25 cellular contexts compared by ENCODE assay signal in genomic region chr7:72337822-72338167, GRCh38.
A peak's percentile ranks its signal among the peaks of the same experiment; 100 is the strongest.
DNase-seq lines count a peak whose midpoint lies in the region; TF ChIP-seq lines count a peak whose summit lies in the region.
"Had no signal": no experiment of that assay in that cellular context is flagged by ENCODE, and none has a peak within 500 bp of the region (broad histone marks: within the 10 kb centered on the region; RNA-seq: fewer than 3 reads in every experiment).

No MANE protein-coding gene starts in this region.

- H3K4me3 Mint-ChIP-seq in endothelial cell (ENCODE audit: unreplicated experiment), result peak overlapping the region; percentile 83
- peak overlapping the region; percentile 66 for H3K4me3 Mint-ChIP-seq in mesothelial cell of epicardium
- peak overlapping the region; percentile 88 for H3K4me3 Mint-ChIP-seq in type B pancreatic cell
- H3K4me3 Mint-ChIP-seq: activated CD4-positive, alpha-beta T cell treated with anti-CD3 and anti-CD28 coated beads, Interleukin-2, amount 10 ng/mL, durations not matched to agents 7 days and 5 days; activated naive CD8-positive, alpha-beta T cell treated with anti-CD3 and anti-CD28 coated beads, Interleukin-2, amount 50 U/mL, for 24 hours had no signal

- H3K9me3 ChIP-seq in NT2/D1 (ENCODE audit: insufficient read depth, low read length), result no peaks in the 10 kb centered on the region
- H3K9me3 ChIP-seq: Peyer's patch, transverse colon had no signal

- peaks cover 10% of the 10 kb centered on the region for H3K9me3 Mint-ChIP-seq in endothelial cell (ENCODE audit: unreplicated experiment)
- peaks cover 21% of the 10 kb centered on the region for H3K9me3 Mint-ChIP-seq in mesothelial cell of epicardium
- H3K9me3 Mint-ChIP-seq in type B pancreatic cell, result peaks cover 11% of the 10 kb centered on the region
- H3K9me3 Mint-ChIP-seq: activated CD4-positive, alpha-beta T cell treated with anti-CD3 and anti-CD28 coated beads, Interleukin-2, amount 10 ng/mL, durations not matched to agents 7 days and 5 days had no signal

- no peak for DNase-seq in NT2/D1 (ENCODE audit: low read depth, low spot score)
- no peak for DNase-seq in endothelial cell (ENCODE audit: low spot score)
- DNase-seq in mesothelial cell of epicardium (ENCODE audit: low spot score in 2 of 2, unreplicated experiment in 2 of 2), result no peak
- DNase-seq in type B pancreatic cell (ENCODE audit: extremely low spot score, unreplicated experiment), result no peak
- DNase-seq in DMS53 treated with DMSO at 0.1 percent for 48 hours (lab: John Stamatoyannopoulos, UW; ENCODE audit: unreplicated experiment), result no peak
- no peak for DNase-seq in HT-29 (ENCODE audit: low spot score)
- no peak for DNase-seq in KBM-7
- DNase-seq: activated CD4-positive, alpha-beta T cell treated with anti-CD3 and anti-CD28 coated beads, Interleukin-2, amount 10 ng/mL, durations not matched to agents 7 days and 5 days; activated naive CD8-positive, alpha-beta T cell treated with anti-CD3 and anti-CD28 coated beads, Interleukin-2, amount 50 U/mL, for 24 hours; activated T-cell treated with anti-CD3 and anti-CD28 coated beads, Interleukin-2, amount 50 U/mL, for 48 hours; Calu3; EL; GM23248; left cardiac atrium; NCI-H1417; NCI-H2081; NCI-H2227 treated with DMSO at 0.1 percent for 48 hours; NCI-H526 treated with DMSO at 0.1 percent for 48 hours; Peyer's patch; SIG-M5; stimulated activated naive CD8-positive, alpha-beta T cell treated with anti-CD3 and anti-CD28 coated beads, Interleukin-15, amount 100 ng/mL, for 72 hours; SW 1271; T-helper 9 cell; transverse colon; WERI-Rb-1 had no signal

- peaks cover 16% of the 10 kb centered on the region for H3K27me3 Mint-ChIP-seq in endothelial cell (ENCODE audit: unreplicated experiment)
- peaks cover 93% of the 10 kb centered on the region for H3K27me3 Mint-ChIP-seq in mesothelial cell of epicardium (ENCODE audit: low read depth)
- H3K27me3 Mint-ChIP-seq in type B pancreatic cell, result peaks cover 81% of the 10 kb centered on the region

- in situ Hi-C loops in KBM-7 (cut with MboI; ENCODE audit: low pct_unique_long_range_greater_than_20kb, low sequenced_read_pairs), result no loop called here

- H3K27ac Mint-ChIP-seq in endothelial cell (ENCODE audit: unreplicated experiment) (peak overlapping the region; percentile 80), mesothelial cell of epicardium (no peak overlapping the region), type B pancreatic cell (peak overlapping the region; percentile 4)
- H3K27ac Mint-ChIP-seq: activated CD4-positive, alpha-beta T cell treated with anti-CD3 and anti-CD28 coated beads, Interleukin-2, amount 10 ng/mL, durations not matched to agents 7 days and 5 days; activated naive CD8-positive, alpha-beta T cell treated with anti-CD3 and anti-CD28 coated beads, Interleukin-2, amount 50 U/mL, for 24 hours; stimulated activated naive CD8-positive, alpha-beta T cell treated with anti-CD3 and anti-CD28 coated beads, Interleukin-15, amount 100 ng/mL, for 72 hours had no signal

- TF ChIP-seq CTCF in endothelial cell (IDR thresholded peaks at IDR 0.05; ENCODE audit: unreplicated experiment), result no peak
- TF ChIP-seq CTCF in mesothelial cell of epicardium (IDR thresholded peaks at IDR 0.05; ENCODE audit: unreplicated experiment), result no peak
- TF ChIP-seq CTCF in type B pancreatic cell (conservative IDR thresholded peaks at IDR 0.05), result no peak

- peak overlapping the region; percentile 72 for H3K4me3 ChIP-seq in NT2/D1 (ENCODE audit: insufficient read length, low read depth)
- H3K4me3 ChIP-seq: GM23248, Peyer's patch, transverse colon had no signal

- H3K36me3 Mint-ChIP-seq in endothelial cell (ENCODE audit: low read depth, unreplicated experiment), result peaks cover 6% of the 10 kb centered on the region
- H3K36me3 Mint-ChIP-seq in mesothelial cell of epicardium, result no peaks in the 10 kb centered on the region
- H3K36me3 Mint-ChIP-seq in type B pancreatic cell, result peaks cover 4% of the 10 kb centered on the region

- H3K4me1 ChIP-seq in NT2/D1 (ENCODE audit: insufficient read depth, insufficient read length), result no peaks in the 10 kb centered on the region
- H3K4me1 ChIP-seq: Peyer's patch, transverse colon had no signal

- H3K4me1 Mint-ChIP-seq in endothelial cell (ENCODE audit: unreplicated experiment), result no peaks in the 10 kb centered on the region
- H3K4me1 Mint-ChIP-seq in mesothelial cell of epicardium, result peaks cover 5% of the 10 kb centered on the region
- no peaks in the 10 kb centered on the region for H3K4me1 Mint-ChIP-seq in type B pancreatic cell (ENCODE audit: unreplicated experiment)
- H3K4me1 Mint-ChIP-seq: activated CD4-positive, alpha-beta T cell treated with anti-CD3 and anti-CD28 coated beads, Interleukin-2, amount 10 ng/mL, durations not matched to agents 7 days and 5 days; activated naive CD8-positive, alpha-beta T cell treated with anti-CD3 and anti-CD28 coated beads, Interleukin-2, amount 50 U/mL, for 24 hours had no signal

- peaks cover 42% of the 10 kb centered on the region for H3K27me3 ChIP-seq in NT2/D1 (ENCODE audit: insufficient read depth, insufficient read length)
- H3K27me3 ChIP-seq: Peyer's patch had no signal

- H3K36me3 ChIP-seq in NT2/D1 (ENCODE audit: insufficient read depth, insufficient read length, low read length), result no peaks in the 10 kb centered on the region
- H3K36me3 ChIP-seq: Peyer's patch, transverse colon, WERI-Rb-1 had no signal

- no peak overlapping the region for H3K9ac ChIP-seq in NT2/D1 (ENCODE audit: insufficient read length, low read depth)
- H3K9ac ChIP-seq: GM23248 had no signal
